In the genomic region with DNA sequence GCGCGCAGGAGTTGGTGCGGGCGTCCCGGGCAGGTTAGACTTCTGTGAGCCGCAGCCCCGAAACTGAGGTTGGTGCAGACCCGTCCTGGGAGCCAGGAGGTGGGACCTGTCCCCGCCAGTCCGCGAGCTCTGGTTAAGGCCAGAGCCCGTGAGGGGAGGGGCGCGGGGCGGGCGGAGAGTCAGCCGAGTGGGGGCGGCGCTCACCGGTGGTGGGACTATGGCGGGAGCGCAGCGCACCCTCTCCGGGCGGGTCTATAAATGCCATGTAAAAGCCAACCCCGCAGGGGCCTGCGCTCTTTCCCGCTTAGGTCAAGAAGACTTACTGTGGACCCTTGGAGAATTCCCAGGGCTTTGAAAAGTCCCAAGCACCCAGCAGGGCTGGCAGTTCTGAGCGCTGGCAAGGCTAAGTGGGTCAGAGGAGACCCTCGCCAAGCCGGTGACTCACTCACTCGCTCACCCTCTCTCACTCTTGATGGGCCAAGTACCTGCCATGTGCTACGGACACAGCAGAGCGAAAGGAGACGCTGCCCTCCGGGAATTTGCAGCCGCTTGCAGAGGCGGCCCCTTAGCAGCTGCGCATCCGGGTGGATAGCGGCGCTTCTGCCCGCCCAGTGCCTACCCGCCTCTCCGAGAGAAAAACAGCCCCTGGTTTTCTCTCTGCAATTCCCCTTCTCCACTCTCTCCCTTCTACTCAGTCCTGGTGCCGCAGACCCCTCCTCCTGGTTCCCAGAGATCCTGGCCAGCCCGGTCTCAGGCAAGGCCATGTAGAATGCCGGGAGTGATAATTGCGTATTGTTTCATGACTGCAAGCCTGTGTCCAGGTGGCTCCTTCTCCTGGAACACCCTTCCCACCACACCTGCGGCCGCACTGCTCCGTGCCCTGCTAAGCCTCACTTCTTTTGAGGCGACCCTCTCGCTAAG, we compare ENCODE assay signal across 9 cellular contexts. TPM values are rescaled to one million over a fixed set of nuclear protein-coding genes. Genes with fewer than 3 reads are reported as not detected.
DNase-seq lines count a peak whose midpoint lies in the region; ATAC-seq and TF ChIP-seq lines count a peak whose summit lies in the region.
"Had no signal": no experiment of that assay in that cellular context is flagged by ENCODE, and none has a peak within 500 bp of the region (broad histone marks: within the 10 kb centered on the region; RNA-seq: fewer than 3 reads in every experiment).

ALDH1L1 (minus strand) TSS at position 110 of the 921 bp plus-strand sequence. CDS start 19,607 bp downstream, outside the sequence.

- H3K4me1 Mint-ChIP-seq in progenitor cell of endocrine pancreas (ENCODE audit: low read depth): peaks cover 18% of the 10 kb centered on the region

- no peak for ATAC-seq in HG03442 (IDR thresholded peaks at IDR 0.05; ENCODE audit: unreplicated experiment)

- peaks cover 44% of the 10 kb centered on the region for H3K27me3 Mint-ChIP-seq in progenitor cell of endocrine pancreas

- H3K9me3 Mint-ChIP-seq in progenitor cell of endocrine pancreas (ENCODE audit: low read depth): no peaks in the 10 kb centered on the region
- H3K9me3 Mint-ChIP-seq: natural killer cell treated with Interleukin-12 subunit alpha and Interleukin-12 subunit beta and Interleukin-15 and Interleukin-18, amount 100 ng/mL, for 72 hours had no signal

- H3K27me3 ChIP-seq in adipocyte (replicated peaks; ENCODE audit: control insufficient read depth, insufficient read depth, low read length) (peaks cover 44% of the 10 kb centered on the region), right atrium auricular region (no peaks in the 10 kb centered on the region)

- peak within 1 kb of the TSS; percentile 87 to 88 for H3K27ac ChIP-seq in right atrium auricular region

- H3K27ac Mint-ChIP-seq in progenitor cell of endocrine pancreas: peak within 1 kb of the TSS; percentile 92
- H3K27ac Mint-ChIP-seq: natural killer cell treated with Interleukin-12 subunit alpha and Interleukin-12 subunit beta and Interleukin-15 and Interleukin-18, amount 100 ng/mL, for 72 hours had no signal

- H3K36me3 Mint-ChIP-seq in progenitor cell of endocrine pancreas (ENCODE audit: insufficient read depth): no peaks in the 10 kb centered on the region
- H3K36me3 Mint-ChIP-seq: natural killer cell treated with Interleukin-12 subunit alpha and Interleukin-12 subunit beta and Interleukin-15 and Interleukin-18, amount 100 ng/mL, for 72 hours had no signal

- H3K36me3 ChIP-seq in adipocyte (ENCODE audit: control insufficient read depth, insufficient read depth, low read length, severe bottlenecking) (no peaks in the 10 kb centered on the region), right atrium auricular region (no peaks in the 10 kb centered on the region)

- H3K9me3 ChIP-seq in adipocyte (ENCODE audit: control insufficient read depth, low read length): no peaks in the 10 kb centered on the region
- H3K9me3 ChIP-seq in right atrium auricular region: no peaks in the 10 kb centered on the region

- DNase-seq in HPDE6-E6E7 (ENCODE audit: extremely low spot score): peak; percentile 34
- DNase-seq in adipocyte (ENCODE audit: low read depth): peak; percentile 53
- DNase-seq in right atrium auricular region (ENCODE audit: low spot score): peak; percentile 84
- DNase-seq in progenitor cell of endocrine pancreas (ENCODE audit: low spot score, unreplicated experiment): peak; percentile 60
- DNase-seq in NOMO-1 treated with DMSO at 0.1 percent for 48 hours (lab: John Stamatoyannopoulos, UW; ENCODE audit: unreplicated experiment): no peak
- no peak for DNase-seq in SHP77 treated with DMSO at 0.1 percent for 48 hours (lab: John Stamatoyannopoulos, UW)
- DNase-seq in epidermal melanocyte (ENCODE audit: insufficient read length, low spot score): no peak

- peak within 1 kb of the TSS; percentile 82 for H3K9ac ChIP-seq in adipocyte (ENCODE audit: low read length)

- TF ChIP-seq CTCF in right atrium auricular region (IDR thresholded peaks at IDR 0.05): peak in 1 of 2 donors; percentile 22
- TF ChIP-seq CTCF in progenitor cell of endocrine pancreas (IDR thresholded peaks at IDR 0.05; ENCODE audit: unreplicated experiment): no peak

- peak within 1 kb of the TSS; percentile 79 for H3K4me3 Mint-ChIP-seq in progenitor cell of endocrine pancreas (ENCODE audit: low read depth)
- H3K4me3 Mint-ChIP-seq: natural killer cell treated with Interleukin-12 subunit alpha and Interleukin-12 subunit beta and Interleukin-15 and Interleukin-18, amount 100 ng/mL, for 72 hours had no signal

- H3K4me1 ChIP-seq in adipocyte (ENCODE audit: control insufficient read depth, insufficient read depth, low read length): peaks cover 9% of the 10 kb centered on the region
- peaks cover 0 to 19% of the 10 kb centered on the region in 2 donors for H3K4me1 ChIP-seq in right atrium auricular region

- H3K4me3 ChIP-seq in adipocyte (ENCODE audit: low read length) (peak within 1 kb of the TSS; percentile 76), right atrium auricular region (peak within 1 kb of the TSS; percentile 60 to 74)

RNA-seq across cellular contexts. Expression of gene ALDH1L1, which starts in this region (rescaled TPM):
- total RNA-seq in right atrium auricular region (10 to 100 TPM; 13.7 to 24.0 TPM), progenitor cell of endocrine pancreas (3.1 and 4.7 TPM in 2 replicates)
- total RNA-seq: natural killer cell treated with Interleukin-12 subunit alpha and Interleukin-12 subunit beta and Interleukin-15 and Interleukin-18, amount 100 ng/mL, for 72 hours had no signal

Comparison
In these comparisons a context has a peak if more than half of its experiments do, and no peak if none do; other contexts are left out.
1. DNase-seq: peak in HPDE6-E6E7 (single experiment), adipocyte (single experiment), right atrium auricular region (single experiment) and progenitor cell of endocrine pancreas (single experiment); none in NOMO-1 treated with DMSO at 0.1 percent for 48 hours (single experiment), SHP77 treated with DMSO at 0.1 percent for 48 hours (single experiment) and epidermal melanocyte (single experiment).